8 cellular contexts compared by ENCODE assay signal in the genomic region with DNA sequence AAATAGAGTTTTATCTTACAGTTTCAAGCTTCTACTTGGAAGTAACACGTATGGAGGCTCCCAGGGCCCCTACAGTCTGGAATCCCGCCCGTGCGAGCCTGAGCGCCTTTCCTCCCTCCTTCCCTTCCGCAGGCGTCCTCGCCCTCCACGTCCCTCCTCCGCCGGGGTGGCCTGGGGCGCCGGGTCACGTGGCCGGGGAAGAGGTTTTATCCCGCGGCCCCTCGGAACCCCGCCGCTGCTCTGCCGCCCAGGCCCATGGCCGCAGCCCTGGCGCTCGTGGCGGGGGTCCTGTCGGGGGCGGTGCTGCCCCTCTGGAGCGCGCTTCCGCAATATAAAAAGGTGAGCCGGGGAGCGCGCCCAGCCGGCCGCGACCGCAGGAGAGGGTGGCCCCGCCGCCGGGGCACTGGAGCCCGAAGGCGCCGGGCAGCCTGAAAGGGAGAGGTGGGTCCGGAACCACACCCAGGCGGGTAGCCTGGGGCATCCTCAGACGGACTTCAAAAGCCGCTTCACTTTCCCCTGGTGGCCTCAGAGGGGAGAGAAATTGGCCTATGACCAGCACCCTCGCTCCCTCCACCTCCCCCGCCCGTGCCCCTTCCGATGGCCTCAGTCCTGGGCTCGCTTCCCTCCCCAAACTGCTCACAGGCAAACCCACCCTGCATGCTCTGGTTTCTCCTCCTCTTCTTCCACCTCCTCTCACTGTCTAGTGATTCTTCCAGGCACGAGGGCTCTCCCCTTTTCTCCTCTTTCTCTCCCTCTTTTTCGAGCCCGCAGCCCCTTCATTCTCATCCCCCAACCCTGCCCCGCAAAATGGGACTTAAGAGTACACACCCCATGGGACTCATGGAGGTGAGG. TPM values are rescaled to one million over a fixed set of nuclear protein-coding genes. Genes with fewer than 3 reads are reported as not detected.
DNase-seq lines count a peak whose midpoint lies in the region; ATAC-seq and TF ChIP-seq lines count a peak whose summit lies in the region.

A gene with protein sequence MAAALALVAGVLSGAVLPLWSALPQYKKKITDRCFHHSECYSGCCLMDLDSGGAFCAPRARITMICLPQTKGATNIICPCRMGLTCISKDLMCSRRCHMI (plus strand): TSS at position 235 of the 852 bp plus-strand sequence. CDS start 21 bp downstream, at position 256.

- H3K36me3 Mint-ChIP-seq in natural killer cell = no peaks in the 10 kb centered on the region

- WGBS in lower leg skin, 2 donors = 2 to 3% methylated on average over 43 to 56 of the region's 56 CpGs

- no peaks in the 10 kb centered on the region for H3K9me3 ChIP-seq in effector memory CD4-positive, alpha-beta T cell (ENCODE audit: control insufficient read depth, low read length)

- peak; percentile 55 for DNase-seq in GM13976 (ENCODE audit: low spot score)
- DNase-seq in NOMO-1 (lab: John Stamatoyannopoulos, UW; ENCODE audit: unreplicated experiment in 2 of 2) = peak; percentile 17
- DNase-seq in effector memory CD4-positive, alpha-beta T cell = no peak
- no peak for DNase-seq in natural killer cell
- DNase-seq in lower leg skin (ENCODE audit: low spot score in 2 of 2) = no peak

- peaks cover 25 to 38% of the 10 kb centered on the region in 2 donors for H3K27me3 Mint-ChIP-seq in natural killer cell (ENCODE audit: low read depth in 2 of 2)

- TF ChIP-seq POLR2A in lower leg skin (IDR thresholded peaks at IDR 0.05) = no peak

- peak in 1 of 3 donors; percentile 57 for ATAC-seq in natural killer cell
- ATAC-seq in HG03097 (IDR thresholded peaks at IDR 0.05; ENCODE audit: low FRiP score, unreplicated experiment) = no peak
- ATAC-seq in GM21717 (IDR thresholded peaks at IDR 0.05; ENCODE audit: unreplicated experiment) = no peak
- no peak for ATAC-seq in activated CD4-positive, CD25-positive, alpha-beta regulatory T cell treated with anti-CD3 and anti-CD28 coated beads, Interleukin-2, amount 50 U/mL, for 24 hours

- peak within 1 kb of the TSS; percentile 69 for H3K4me3 Mint-ChIP-seq in natural killer cell

- H3K9me3 Mint-ChIP-seq in natural killer cell = no peaks in the 10 kb centered on the region

- no peak within 1 kb of the TSS for H3K27ac ChIP-seq in effector memory CD4-positive, alpha-beta T cell (ENCODE audit: insufficient read depth, low read length, poor library complexity, severe bottlenecking)

- intact Hi-C loops in natural killer cell (cut with micrococcal nuclease) = no loop called here
- intact Hi-C loops in lower leg skin (cut with DNase I; ENCODE audit: low total_unique reads) = no loop called here

- peaks cover 0 to 5% of the 10 kb centered on the region in 2 donors for H3K4me1 Mint-ChIP-seq in natural killer cell

- in situ Hi-C loops in GM13976 (cut with MboI; ENCODE audit: low sequenced_read_pairs, unreplicated experiment) = no loop called here

- peaks cover 7% of the 10 kb centered on the region for H3K4me1 ChIP-seq in effector memory CD4-positive, alpha-beta T cell (ENCODE audit: control insufficient read depth, insufficient read depth, low read length, poor library complexity, severe bottlenecking)

- TF ChIP-seq CTCF in GM13976 (IDR thresholded peaks at IDR 0.05; ENCODE audit: borderline replicate concordance, control extremely low read depth, extremely low read depth, insufficient read depth, missing control alignments) = no peak
- TF ChIP-seq CTCF in natural killer cell (IDR thresholded peaks at IDR 0.05) = no peak
- TF ChIP-seq CTCF in lower leg skin (IDR thresholded peaks at IDR 0.05) = no peak

- H3K4me3 ChIP-seq in effector memory CD4-positive, alpha-beta T cell (ENCODE audit: insufficient read depth, low read depth, low read length, poor library complexity, severe bottlenecking) = peak within 1 kb of the TSS; percentile 53
- no peak within 1 kb of the TSS for H3K4me3 ChIP-seq in lower leg skin (ENCODE audit: low read depth, poor library complexity, severe bottlenecking)

- no peak within 1 kb of the TSS for H3K27ac Mint-ChIP-seq in natural killer cell

- no peaks in the 10 kb centered on the region for H3K36me3 ChIP-seq in effector memory CD4-positive, alpha-beta T cell (ENCODE audit: control insufficient read depth, insufficient read depth, low read length)

- peaks cover 18% of the 10 kb centered on the region for H3K27me3 ChIP-seq in effector memory CD4-positive, alpha-beta T cell (replicated peaks; ENCODE audit: control insufficient read depth, insufficient read depth, low read length, poor library complexity, severe bottlenecking)

RNA-seq across cellular contexts. Expression of the gene that starts here (rescaled TPM):
- total RNA-seq in natural killer cell (not detected), lower leg skin (not detected)

Comparison
In these comparisons a context has a peak if more than half of its experiments do, and no peak if none do; other contexts are left out.
1. DNase-seq: peak in GM13976 (single experiment) and NOMO-1 (2 of 2); none in effector memory CD4-positive, alpha-beta T cell (0 of 3), natural killer cell (single experiment) and lower leg skin (0 of 2).